Comparison of ENCODE assay signal across 12 cellular contexts in genomic region chr13:84139561-84140158, GRCh38.
"Had no signal": no experiment of that assay in that cellular context is flagged by ENCODE, and none has a peak within 500 bp of the region (broad histone marks: within the 10 kb centered on the region; RNA-seq: fewer than 3 reads in every experiment).

No MANE protein-coding gene starts in this region.

- H3K4me3 ChIP-seq: ascending aorta, cardiac muscle cell, esophagus squamous epithelium, right atrium auricular region, stomach had no signal

- H3K27me3 ChIP-seq: ascending aorta, cardiac muscle cell, esophagus squamous epithelium, neutrophil, right atrium auricular region, stomach had no signal

- H3K4me1 ChIP-seq: ascending aorta, right atrium auricular region, stomach had no signal

- H3K36me3 ChIP-seq: ascending aorta, cardiac muscle cell, esophagus squamous epithelium, neutrophil, right atrium auricular region, stomach had no signal

- DNase-seq: activated CD4-positive, alpha-beta T cell treated with anti-CD3 and anti-CD28 coated beads, Interleukin-2, amount 50 U/mL, for 4 hours; activated CD4-positive, CD25-positive, alpha-beta regulatory T cell treated with anti-CD3 and anti-CD28 coated beads, Interleukin-2, amount 50 U/mL, for 72 hours; activated naive CD8-positive, alpha-beta T cell treated with anti-CD3 and anti-CD28 coated beads, Interleukin-2, amount 10 ng/mL, durations not matched to agents 7 days and 5 days; esophagus squamous epithelium; foreskin fibroblast; small intestine; stomach had no signal

- H3K27ac ChIP-seq: ascending aorta, cardiac muscle cell, esophagus squamous epithelium, neutrophil, right atrium auricular region, stomach had no signal

- H3K9me3 ChIP-seq: ascending aorta, esophagus squamous epithelium, neutrophil, right atrium auricular region, stomach had no signal

- ATAC-seq: left lobe of liver had no signal
